Comparison of ENCODE assay signal across 21 cellular contexts in the genomic region with DNA sequence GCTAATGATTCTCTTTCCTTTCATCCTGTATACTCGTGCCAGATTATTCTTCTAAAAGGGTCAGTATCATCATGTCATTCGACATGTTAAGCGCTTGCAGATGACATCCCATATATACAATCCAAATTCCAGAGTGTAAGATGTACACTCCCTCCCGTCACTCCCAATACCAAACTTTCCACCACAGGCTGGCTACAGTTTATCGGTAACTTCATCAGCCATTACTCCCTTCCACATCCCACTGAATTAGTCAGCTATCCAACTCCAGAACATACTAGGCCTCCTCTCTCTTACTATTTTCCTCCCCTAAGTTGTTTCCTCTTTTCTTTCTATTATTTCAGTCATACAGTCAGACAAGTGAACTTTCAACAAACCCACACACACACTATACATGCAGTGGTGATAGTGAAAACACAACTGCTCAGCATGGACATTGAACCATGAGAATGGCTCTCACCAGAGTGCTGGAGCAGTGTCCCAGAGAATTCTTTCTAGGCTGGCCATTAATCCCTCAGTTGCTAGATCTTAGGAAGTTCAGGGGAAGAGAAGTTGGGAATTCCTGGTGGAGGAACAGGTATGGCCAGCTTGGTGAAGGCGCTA.
DNase-seq lines count a peak whose midpoint lies in the region; ATAC-seq and TF ChIP-seq lines count a peak whose summit lies in the region.
"Had no signal": no experiment of that assay in that cellular context is flagged by ENCODE, and none has a peak within 500 bp of the region (broad histone marks: within the 10 kb centered on the region; RNA-seq: fewer than 3 reads in every experiment).

No MANE protein-coding gene starts in this region.

- CTCF ChIA-PET in GM10248 (lab: Yijun Ruan, JAX), result interaction anchor here (1.6 kb wide), 1 partner anchor 61 kb away, joined by 4 read pairs; no protein-coding TSS in a partner anchor

- TF ChIP-seq CTCF in GM10248 (IDR thresholded peaks at IDR 0.05; ENCODE audit: control extremely low read depth, extremely low read depth, low read depth, missing control alignments), result no peak

- peak; percentile 48 for ATAC-seq in GM21390 (IDR thresholded peaks at IDR 0.05; ENCODE audit: unreplicated experiment)
- ATAC-seq in HG03039 (IDR thresholded peaks at IDR 0.05; ENCODE audit: unreplicated experiment), result peak; percentile 64
- no peak for ATAC-seq in HG03135 (IDR thresholded peaks at IDR 0.05; ENCODE audit: unreplicated experiment)

- intact Hi-C loops in head of caudate nucleus (cut with DNase I), result no loop called here

- POLR2A ChIA-PET in GM10248 (lab: Yijun Ruan, JAX), result no interaction called here

- DNase-seq in GM10248 (ENCODE audit: extremely low spot score) (peak; percentile 25), fibroblast of gingiva (ENCODE audit: low read depth) (peak; percentile 5), head of caudate nucleus (no peak), DMS153 treated with DMSO at 0.1 percent for 48 hours (lab: John Stamatoyannopoulos, UW; ENCODE audit: unreplicated experiment) (no peak), NCI-H187 treated with DMSO at 0.1 percent for 48 hours (lab: John Stamatoyannopoulos, UW) (no peak)
- DNase-seq: activated CD8-positive, alpha-beta memory T cell treated with anti-CD3 and anti-CD28 coated beads for 24 hours; activated gamma-delta T cell; Caco-2; DMS79; GF-D8; islet precursor cell; left ventricle myocardium inferior; NCI-H1092; NCI-H2081 treated with DMSO at 0.1 percent for 48 hours; NCI-H748 treated with DMSO at 0.1 percent for 48 hours; stimulated activated CD4-positive, alpha-beta T cell treated with anti-CD3 and anti-CD28 coated beads, Interleukin-15, amount 100 ng/mL, for 24 hours; stimulated activated naive CD4-positive, alpha-beta T cell treated with Interleukin-2 at 50 U/mL for 16 hours; testis had no signal

Comparison
In these comparisons a context has a peak if more than half of its experiments do, and no peak if none do; other contexts are left out.
1. DNase-seq: peak in GM10248 (single experiment) and fibroblast of gingiva (single experiment); none in head of caudate nucleus (0 of 42), DMS153 treated with DMSO at 0.1 percent for 48 hours (single experiment) and NCI-H187 treated with DMSO at 0.1 percent for 48 hours (single experiment).